In genomic region chr11:128939591-128939990, GRCh38 we compare ENCODE assay signal across 16 cellular contexts. TPM values are rescaled to one million over a fixed set of nuclear protein-coding genes. Genes with fewer than 3 reads are reported as not detected.
"Had no signal": no experiment of that assay in that cellular context is flagged by ENCODE, and none has a peak within 500 bp of the region (broad histone marks: within the 10 kb centered on the region; RNA-seq: fewer than 3 reads in every experiment).

No MANE protein-coding gene starts in this region.

- H3K4me1 ChIP-seq: body of pancreas, pancreas had no signal

- H3K27ac ChIP-seq: body of pancreas, pancreas had no signal

- H3K27ac Mint-ChIP-seq: activated naive CD4-positive, alpha-beta T cell treated with anti-CD3 and anti-CD28 coated beads, Interleukin-2, amount 50 U/mL, for 24 hours; activated T-cell treated with anti-CD3 and anti-CD28 coated beads, Interleukin-2, amount 50 U/mL, for 24 hours; dendritic cell treated with granulocyte-macrophage colony-stimulating factor and Interleukin-4, amounts not matched to agents 40 ng/mL and 50 ng/mL, for 4 days; effector memory CD8-positive, alpha-beta T cell; T-helper 2 cell treated with Interferon-gamma antibody and Interleukin-4, amounts not matched to agents 5 μg/mL and 100 μg/mL, for 36 hours had no signal

- H3K36me3 ChIP-seq: pancreas had no signal

- DNase-seq: activated CD4-positive, alpha-beta T cell treated with anti-CD3 and anti-CD28 coated beads, Interleukin-2, amount 50 U/mL, for 4 hours; activated effector memory CD4-positive, alpha-beta T cell treated with Interleukin-2 at 50 U/mL for 16 hours; activated T-cell treated with anti-CD3 and anti-CD28 coated beads, Interleukin-2, amount 50 U/mL, for 24 hours; amniotic stem cell; body of pancreas; effector memory CD8-positive, alpha-beta T cell; pancreas; stimulated activated CD4-positive, alpha-beta T cell treated with anti-CD3 and anti-CD28 coated beads, Interleukin-4, amount 100 ng/mL, for 24 hours; stimulated activated naive CD8-positive, alpha-beta T cell treated with anti-CD3 and anti-CD28 coated beads, Interleukin-15, amount 100 ng/mL, for 72 hours had no signal

- ATAC-seq: activated CD4-positive, CD25-positive, alpha-beta regulatory T cell treated with anti-CD3 and anti-CD28 coated beads, Interleukin-2, amount 50 U/mL, for 24 hours; body of pancreas; effector memory CD8-positive, alpha-beta T cell; pancreas; stimulated activated naive CD8-positive, alpha-beta T cell treated with anti-CD3 and anti-CD28 coated beads, Interleukin-15, amount 100 ng/mL, for 72 hours had no signal

- H3K9me3 ChIP-seq: body of pancreas, pancreas had no signal

- H3K36me3 Mint-ChIP-seq: activated naive CD4-positive, alpha-beta T cell treated with anti-CD3 and anti-CD28 coated beads, Interleukin-2, amount 50 U/mL, for 24 hours had no signal

- H3K27me3 Mint-ChIP-seq: activated naive CD4-positive, alpha-beta T cell treated with anti-CD3 and anti-CD28 coated beads, Interleukin-2, amount 50 U/mL, for 24 hours; activated T-cell treated with anti-CD3 and anti-CD28 coated beads, Interleukin-2, amount 50 U/mL, for 24 hours; dendritic cell treated with granulocyte-macrophage colony-stimulating factor and Interleukin-4, amounts not matched to agents 40 ng/mL and 50 ng/mL, for 4 days had no signal

- H3K4me3 ChIP-seq: body of pancreas, pancreas had no signal

- H3K9me3 Mint-ChIP-seq: activated naive CD4-positive, alpha-beta T cell treated with anti-CD3 and anti-CD28 coated beads, Interleukin-2, amount 50 U/mL, for 24 hours; activated T-cell treated with anti-CD3 and anti-CD28 coated beads, Interleukin-2, amount 50 U/mL, for 24 hours; dendritic cell treated with granulocyte-macrophage colony-stimulating factor and Interleukin-4, amounts not matched to agents 40 ng/mL and 50 ng/mL, for 4 days; effector memory CD8-positive, alpha-beta T cell; neural crest cell; stimulated activated naive CD8-positive, alpha-beta T cell treated with anti-CD3 and anti-CD28 coated beads, Interleukin-15, amount 100 ng/mL, for 72 hours; T-helper 2 cell treated with Interferon-gamma antibody and Interleukin-4, amounts not matched to agents 5 μg/mL and 100 μg/mL, for 36 hours had no signal

- H3K4me1 Mint-ChIP-seq: activated naive CD4-positive, alpha-beta T cell treated with anti-CD3 and anti-CD28 coated beads, Interleukin-2, amount 50 U/mL, for 24 hours; stimulated activated naive CD8-positive, alpha-beta T cell treated with anti-CD3 and anti-CD28 coated beads, Interleukin-15, amount 100 ng/mL, for 72 hours had no signal

- H3K27me3 ChIP-seq: body of pancreas, pancreas had no signal

- H3K4me3 Mint-ChIP-seq: activated naive CD4-positive, alpha-beta T cell treated with anti-CD3 and anti-CD28 coated beads, Interleukin-2, amount 50 U/mL, for 24 hours; activated T-cell treated with anti-CD3 and anti-CD28 coated beads, Interleukin-2, amount 50 U/mL, for 24 hours; dendritic cell treated with granulocyte-macrophage colony-stimulating factor and Interleukin-4, amounts not matched to agents 40 ng/mL and 50 ng/mL, for 4 days; effector memory CD8-positive, alpha-beta T cell; neural crest cell; stimulated activated naive CD8-positive, alpha-beta T cell treated with anti-CD3 and anti-CD28 coated beads, Interleukin-15, amount 100 ng/mL, for 72 hours; T-helper 2 cell treated with Interferon-gamma antibody and Interleukin-4, amounts not matched to agents 5 μg/mL and 100 μg/mL, for 36 hours had no signal

RNA-seq across cellular contexts. Expression of gene TP53AIP1, which starts 3.1 kb away (rescaled TPM):
- polyA plus RNA-seq: liver, urinary bladder had no signal
